Comparison of ENCODE assay signal across 11 cellular contexts in the genomic region with DNA sequence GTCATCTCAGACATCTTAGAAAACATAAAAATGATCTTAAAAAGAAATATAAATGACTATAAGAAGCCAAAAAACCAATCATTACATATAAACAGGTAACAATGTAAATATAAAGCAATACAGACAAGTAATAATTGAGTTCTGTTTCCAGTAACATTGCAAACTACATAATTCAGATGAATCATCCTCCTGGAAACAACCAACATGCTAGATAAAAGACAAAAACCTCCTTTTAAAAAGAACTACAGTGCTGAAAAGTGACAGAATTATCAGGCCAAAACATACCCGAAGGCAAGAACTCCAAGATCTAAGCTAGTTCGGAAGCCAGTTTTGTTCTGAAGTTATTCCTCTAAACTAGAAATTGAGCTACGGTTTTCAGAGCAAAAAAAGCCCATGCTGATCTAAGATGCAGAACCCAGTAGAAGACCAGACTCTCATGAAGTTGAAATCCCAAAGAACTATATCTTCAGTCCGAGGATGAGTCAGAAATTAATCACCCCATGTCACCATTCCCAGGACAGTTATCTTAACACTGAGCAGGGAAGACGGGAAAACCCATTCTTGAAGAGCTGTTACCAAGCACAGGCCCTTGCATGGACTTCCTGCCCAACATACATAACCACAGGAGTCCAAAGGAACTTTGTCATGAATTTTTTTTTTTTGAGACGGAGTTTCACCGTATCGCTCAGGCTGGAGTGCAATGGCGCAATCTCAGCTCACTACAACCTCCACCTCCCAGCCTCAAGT. TPM values are rescaled to one million over a fixed set of nuclear protein-coding genes. Genes with fewer than 3 reads are reported as not detected.
DNase-seq lines count a peak whose midpoint lies in the region; ATAC-seq and TF ChIP-seq lines count a peak whose summit lies in the region.
"Had no signal": no experiment of that assay in that cellular context is flagged by ENCODE, and none has a peak within 500 bp of the region (broad histone marks: within the 10 kb centered on the region; RNA-seq: fewer than 3 reads in every experiment).

No MANE protein-coding gene starts in this region.

- DNase-seq in BJ (ENCODE audit: low read depth) (peak; percentile 87), RPMI7951 (ENCODE audit: low read depth) (peak; percentile 98), epithelial cell of proximal tubule (ENCODE audit: low read depth) (peak; percentile 75), myocyte (ENCODE audit: low read depth) (peak; percentile 66), iPS-NIHi11 (ENCODE audit: low spot score) (no peak)
- no peak for DNase-seq in stimulated activated CD4-positive, alpha-beta T cell treated with anti-CD3 and anti-CD28 coated beads, Interleukin-2, amount 100 ng/mL, for 24 hours
- DNase-seq: activated CD4-positive, alpha-beta T cell treated with anti-CD3 and anti-CD28 coated beads for 4 hours; NCI-H1436 had no signal

- H3K4me3 ChIP-seq in BJ (ENCODE audit: low read depth, low read length) (no peak overlapping the region), epithelial cell of proximal tubule (ENCODE audit: low read depth, low read length) (no peak overlapping the region)
- H3K4me3 ChIP-seq: ovary had no signal

- no peaks in the 10 kb centered on the region for H3K27me3 ChIP-seq in BJ (ENCODE audit: control insufficient read depth, insufficient read depth, low read length)
- H3K27me3 ChIP-seq: ovary had no signal

- CTCF ChIA-PET in BJ (lab: Yijun Ruan, JAX) = interaction anchor here (0.8 to 2.2 kb wide), 5 partner anchors 23 to 331 kb away, joined by 3 to 11 read pairs (median 4); a partner anchor contains a TSS

- POLR2A ChIA-PET in BJ (lab: Charles Lee) = interaction anchor here (0.6 kb wide), 1 partner anchor 15 kb away, joined by 4 read pairs; no protein-coding TSS in a partner anchor

- peaks cover 13% of the 10 kb centered on the region for H3K36me3 ChIP-seq in BJ (ENCODE audit: control insufficient read depth, insufficient read depth, low read length)
- H3K36me3 ChIP-seq: ovary had no signal

- no peak for ATAC-seq in HG02588 (IDR thresholded peaks at IDR 0.05; ENCODE audit: unreplicated experiment)
- ATAC-seq in GM18873 (IDR thresholded peaks at IDR 0.05; ENCODE audit: low FRiP score, unreplicated experiment) = no peak

- no peak for TF ChIP-seq CTCF in BJ (IDR thresholded peaks at IDR 0.05; ENCODE audit: insufficient read depth, low read depth, low read length)
- no peak for TF ChIP-seq CTCF in epithelial cell of proximal tubule (conservative IDR thresholded peaks at IDR 0.05; ENCODE audit: low read depth, low read length)

RNA-seq across cellular contexts. Expression of a gene that starts 9.8 kb away (rescaled TPM):
- polyA plus RNA-seq in BJ (2011; rRNA removed) = 74.4 and 96.5 TPM in 2 replicates
- 56.5 and 72.7 TPM in 2 replicates for polyA minus RNA-seq in BJ (2011; rRNA and poly(A)+ RNA removed)
- 66.7 and 85.9 TPM in 2 replicates for total RNA-seq in RPMI7951 (2014; rRNA removed; shearing (Covaris generic))
- total RNA-seq in epithelial cell of proximal tubule (26.5 and 33.1 TPM in 2 replicates), myocyte (22.7 and 22.8 TPM in 2 replicates)
- polyA plus RNA-seq in myocyte (2012) = 37.6 TPM

RNA-seq across cellular contexts. Expression of a gene that starts 9.9 kb away (rescaled TPM):
- 4.4 and 6.9 TPM in 2 replicates for polyA plus RNA-seq in BJ (2011; rRNA removed)
- 1.7 and 2.7 TPM in 2 replicates for polyA minus RNA-seq in BJ (2011; rRNA and poly(A)+ RNA removed)
- total RNA-seq in RPMI7951 (2014; rRNA removed; shearing (Covaris generic)) = 2.9 and 3.0 TPM in 2 replicates
- total RNA-seq in epithelial cell of proximal tubule = 1.6 and 2.8 TPM in 2 replicates
- 4.3 and 4.8 TPM in 2 replicates for total RNA-seq in myocyte
- 6.3 TPM for polyA plus RNA-seq in myocyte (2012)

Comparison
In these comparisons a context has a peak if more than half of its experiments do, and no peak if none do; other contexts are left out.
1. DNase-seq: peak in BJ (single experiment), RPMI7951 (single experiment), epithelial cell of proximal tubule (single experiment) and myocyte (single experiment); none in iPS-NIHi11 (single experiment) and stimulated activated CD4-positive, alpha-beta T cell treated with anti-CD3 and anti-CD28 coated beads, Interleukin-2, amount 100 ng/mL, for 24 hours (0 of 2).